Comparison of ENCODE assay signal across 8 cellular contexts in genomic region chr1:229627003-229627402, GRCh38. TPM values are rescaled to one million over a fixed set of nuclear protein-coding genes. Genes with fewer than 3 reads are reported as not detected.
DNase-seq lines count a peak whose midpoint lies in the region; ATAC-seq and TF ChIP-seq lines count a peak whose summit lies in the region.

No MANE protein-coding gene starts in this region.

- DNase-seq in GM23248, result no peak
- no peak for DNase-seq in RWPE2 (ENCODE audit: low spot score)
- no peak for DNase-seq in fibroblast of lung (ENCODE audit: low read depth in 2 of 2)
- no peak for DNase-seq in skeletal muscle cell (ENCODE audit: low read depth)
- DNase-seq in NCI-H1092 treated with DMSO at 0.1 percent for 48 hours (lab: John Stamatoyannopoulos, UW), result no peak
- DNase-seq in OCI-M1 (lab: John Stamatoyannopoulos, UW), result no peak
- DNase-seq in activated effector memory CD4-positive, alpha-beta T cell treated with anti-CD3 and anti-CD28 coated beads, Interleukin-2, amount 50 U/mL, for 16 hours, result no peak
- no peak for DNase-seq in NCI-H2029 treated with DMSO at 0.1 percent for 48 hours (lab: John Stamatoyannopoulos, UW)

- in situ Hi-C loops in GM23248 (cut with MboI), result no loop called here

- H3K9ac ChIP-seq in GM23248 (peak overlapping the region; percentile 79), fibroblast of lung (ENCODE audit: insufficient read depth, low read length) (no peak overlapping the region)

- H3K4me1 ChIP-seq in GM23248 (ENCODE audit: insufficient read depth) (peaks cover 14% of the 10 kb centered on the region), RWPE2 (ENCODE audit: insufficient read depth, poor library complexity, severe bottlenecking) (no peaks in the 10 kb centered on the region), fibroblast of lung (ENCODE audit: control insufficient read depth, extremely low read depth, insufficient read depth, low read length) (peaks cover 2% of the 10 kb centered on the region)

- H3K36me3 ChIP-seq in GM23248 (ENCODE audit: low read depth), result no peaks in the 10 kb centered on the region
- H3K36me3 ChIP-seq in RWPE2 (ENCODE audit: low read depth), result no peaks in the 10 kb centered on the region
- H3K36me3 ChIP-seq in fibroblast of lung (ENCODE audit: control insufficient read depth, insufficient read depth, low read length), result no peaks in the 10 kb centered on the region

- H3F3A ChIP-seq in GM23248 (ENCODE audit: insufficient read depth), result peaks cover 9% of the 10 kb centered on the region

- peaks cover 94% of the 10 kb centered on the region for H3K79me2 ChIP-seq in GM23248 (ENCODE audit: insufficient read depth)
- H3K79me2 ChIP-seq in fibroblast of lung (ENCODE audit: control insufficient read depth, insufficient read depth, low read length), result peaks cover 80% of the 10 kb centered on the region

- no peaks in the 10 kb centered on the region for H3K27me3 ChIP-seq in GM23248 (replicated peaks; ENCODE audit: insufficient read depth)
- H3K27me3 ChIP-seq in RWPE2 (ENCODE audit: insufficient read depth, poor library complexity, severe bottlenecking), result no peaks in the 10 kb centered on the region
- H3K27me3 ChIP-seq in fibroblast of lung (ENCODE audit: control insufficient read depth, insufficient read depth, low read length), result no peaks in the 10 kb centered on the region

- peak overlapping the region; percentile 98 for H2AFZ ChIP-seq in GM23248
- no peak overlapping the region for H2AFZ ChIP-seq in fibroblast of lung (ENCODE audit: low read length)

- H4K20me1 ChIP-seq in GM23248 (ENCODE audit: insufficient read depth) (peaks cover 2% of the 10 kb centered on the region; the same call in 1 of the 2 replicates), fibroblast of lung (ENCODE audit: control insufficient read depth, extremely low read depth, insufficient read depth, low read length) (no peaks in the 10 kb centered on the region)

- H3K9me2 ChIP-seq in GM23248 (ENCODE audit: insufficient read depth), result no peaks in the 10 kb centered on the region

- no peaks in the 10 kb centered on the region for H3K9me3 ChIP-seq in GM23248 (ENCODE audit: low read depth)
- no peaks in the 10 kb centered on the region for H3K9me3 ChIP-seq in RWPE2 (ENCODE audit: severe bottlenecking)
- H3K9me3 ChIP-seq in fibroblast of lung (ENCODE audit: control insufficient read depth, insufficient read depth, low read depth, low read length), result no peaks in the 10 kb centered on the region

- H3K4me3 ChIP-seq in GM23248 (peak overlapping the region; percentile 98), RWPE2 (ENCODE audit: severe bottlenecking) (peak overlapping the region; percentile 86), fibroblast of lung (replicated peaks in 1 of 4; ENCODE audit: control extremely low read depth in 1 of 4, insufficient read depth in 1 of 4, low read depth in 3 of 4, low read length in 4 of 4) (peak overlapping the region; percentile 73 to 96 (median 84)), skeletal muscle cell (ENCODE audit: low read depth, low read length) (peak overlapping the region; percentile 90)

- 1 to 2% methylated on average over 4 of the region's 4 CpGs for WGBS in GM23248 (ENCODE audit: low coverage in 1 of 2, low lambda C conversion rate in 2 of 2, missing lambda C conversion rate in 2 of 2), 2 experiments

- TF ChIP-seq CTCF in RWPE2 (IDR thresholded peaks at IDR 0.05; ENCODE audit: poor library complexity, severe bottlenecking), result no peak
- TF ChIP-seq CTCF in fibroblast of lung (conservative IDR thresholded peaks at IDR 0.05 in 1 of 2, IDR thresholded peaks at IDR 0.05 in 1 of 2; ENCODE audit: low read depth in 1 of 2, low read length in 2 of 2), result no peak

- ATAC-seq in RWPE2 (ENCODE audit: low read depth), result no peak

- H3K4me2 ChIP-seq in GM23248 (ENCODE audit: unreplicated experiment) (peak overlapping the region; percentile 95), fibroblast of lung (ENCODE audit: extremely low read depth, insufficient read depth, low read length) (peak overlapping the region; percentile 76)

- H3K27ac ChIP-seq in GM23248 (no peak overlapping the region), RWPE2 (ENCODE audit: poor library complexity, severe bottlenecking) (peak overlapping the region; percentile 53), fibroblast of lung (ENCODE audit: insufficient read depth, low read length) (no peak overlapping the region)

RNA-seq across cellular contexts. Expression of gene URB2, which starts 1.0 kb away (rescaled TPM):
- 6.3 and 7.6 TPM in 2 replicates for total RNA-seq in GM23248 (2014; rRNA removed; shearing (Covaris generic))
- polyA plus RNA-seq in GM23248 (2016; fragmentation: Nextera tagmentation; extraction: Ambion mirVana) (3.3 and 3.5 TPM in 2 replicates), fibroblast of lung (5.2 and 9.2 TPM in 2 replicates)
- 8.7 and 8.8 TPM in 2 replicates for total RNA-seq in fibroblast of lung
- polyA plus RNA-seq in fibroblast of lung (2012), result 4.0 and 6.7 TPM in 2 replicates
- polyA minus RNA-seq in fibroblast of lung (ENCODE audit: low replicate concordance), result 11.3 and 22.7 TPM in 2 replicates

RNA-seq across cellular contexts. Expression of gene TAF5L, which starts 1.1 kb away (rescaled TPM):
- 13.2 and 24.2 TPM in 2 replicates for total RNA-seq in GM23248 (2014; rRNA removed; shearing (Covaris generic))
- 2.6 and 3.0 TPM in 2 replicates for polyA plus RNA-seq in GM23248 (2016; fragmentation: Nextera tagmentation; extraction: Ambion mirVana)
- total RNA-seq in fibroblast of lung, result 13.6 and 17.3 TPM in 2 replicates
- polyA plus RNA-seq in fibroblast of lung, result 18.6 and 23.7 TPM in 2 replicates
- polyA plus RNA-seq in fibroblast of lung (2012), result 13.9 and 15.3 TPM in 2 replicates
- 20.3 and 24.3 TPM in 2 replicates for polyA minus RNA-seq in fibroblast of lung (ENCODE audit: low replicate concordance)
